In genomic region chr5:38595149-38595725, GRCh38 we compare ENCODE assay signal across 14 cellular contexts. TPM values are rescaled to one million over a fixed set of nuclear protein-coding genes. Genes with fewer than 3 reads are reported as not detected.
A peak's percentile ranks its signal among the peaks of the same experiment; 100 is the strongest.
DNase-seq lines count a peak whose midpoint lies in the region; ATAC-seq, FAIRE-seq and TF ChIP-seq lines count a peak whose summit lies in the region.
"Had no signal": no experiment of that assay in that cellular context is flagged by ENCODE, and none has a peak within 500 bp of the region (broad histone marks: within the 10 kb centered on the region; RNA-seq: fewer than 3 reads in every experiment).

No MANE protein-coding gene starts in this region.

- no peak overlapping the region for H2BK15ac ChIP-seq in mesenchymal stem cell (ENCODE audit: low read depth, poor library complexity, severe bottlenecking)

- no peaks in the 10 kb centered on the region for H3K36me3 Mint-ChIP-seq in T-helper 17 cell (ENCODE audit: low read depth)

- H3K23ac ChIP-seq in mesenchymal stem cell (ENCODE audit: low read length in 2 of 2), result no peak overlapping the region

- no peak overlapping the region for H2BK5ac ChIP-seq in mesenchymal stem cell (ENCODE audit: low read depth, low read length, poor library complexity, severe bottlenecking)

- CTCF ChIA-PET in BJ (lab: Yijun Ruan, JAX), result interaction anchor here (0.6 to 0.7 kb wide), 3 partner anchors 76 to 212 kb away, joined by 3 to 4 read pairs (median 4); no protein-coding TSS in a partner anchor

- H3K27me3 ChIP-seq in BJ (ENCODE audit: control insufficient read depth, insufficient read depth, low read length), result no peaks in the 10 kb centered on the region
- H3K27me3 ChIP-seq in bronchial epithelial cell (ENCODE audit: control insufficient read depth, insufficient read depth, low read length), result no peaks in the 10 kb centered on the region
- H3K27me3 ChIP-seq in mesenchymal stem cell (ENCODE audit: control insufficient read depth in 1 of 2, insufficient read depth in 1 of 2, low read length in 2 of 2), result peaks cover 0 to 4% of the 10 kb centered on the region in 2 experiments
- H3K27me3 ChIP-seq in Peyer's patch, result no peaks in the 10 kb centered on the region

- POLR2A ChIA-PET in BJ (lab: Charles Lee), result interaction anchor here (0.5 kb wide), 1 partner anchor 60 kb away, joined by 19 read pairs; no protein-coding TSS in a partner anchor

- H3K4me3 ChIP-seq in BJ (ENCODE audit: low read depth, low read length) (no peak overlapping the region), bronchial epithelial cell (ENCODE audit: low read depth, low read length) (no peak overlapping the region), mesenchymal stem cell (ENCODE audit: insufficient read depth in 1 of 2, low read depth in 1 of 2, low read length in 2 of 2) (no peak overlapping the region), Peyer's patch (no peak overlapping the region)

- no peak for TF ChIP-seq POLR2A in Peyer's patch (IDR thresholded peaks at IDR 0.05)

- H3K27ac Mint-ChIP-seq in T-helper 17 cell, result no peak overlapping the region
- H3K27ac Mint-ChIP-seq: stimulated activated naive CD8-positive, alpha-beta T cell treated with anti-CD3 and anti-CD28 coated beads, Interleukin-15, amount 100 ng/mL, for 72 hours had no signal

- TF ChIP-seq CTCF in BJ (IDR thresholded peaks at IDR 0.05; ENCODE audit: insufficient read depth, low read depth, low read length) (no peak), bronchial epithelial cell (IDR thresholded peaks at IDR 0.05; ENCODE audit: insufficient read depth, low read length, severe bottlenecking) (no peak), Peyer's patch (IDR thresholded peaks at IDR 0.05) (no peak)

- H2BK120ac ChIP-seq in mesenchymal stem cell (ENCODE audit: low read depth, low read length), result no peak overlapping the region

- H2AK5ac ChIP-seq in mesenchymal stem cell (ENCODE audit: low read length, severe bottlenecking), result no peak overlapping the region

- FAIRE-seq in bronchial epithelial cell (lab: Jason Lieb, UNC), result no peak

- H3K4me1 Mint-ChIP-seq in T-helper 17 cell, result no peaks in the 10 kb centered on the region
- H3K4me1 Mint-ChIP-seq: stimulated activated naive CD8-positive, alpha-beta T cell treated with anti-CD3 and anti-CD28 coated beads, Interleukin-15, amount 100 ng/mL, for 72 hours had no signal

- no peak overlapping the region for H3K9ac ChIP-seq in mesenchymal stem cell (ENCODE audit: low read length)

- no peaks in the 10 kb centered on the region for H3K79me1 ChIP-seq in mesenchymal stem cell (replicated peaks; ENCODE audit: low read length, poor library complexity, severe bottlenecking)

- H4K91ac ChIP-seq in mesenchymal stem cell (ENCODE audit: low read length), result no peak overlapping the region

- H3K36me3 ChIP-seq in BJ (ENCODE audit: control insufficient read depth, insufficient read depth, low read length) (no peaks in the 10 kb centered on the region), bronchial epithelial cell (ENCODE audit: control insufficient read depth, insufficient read depth, low read length) (no peaks in the 10 kb centered on the region), mesenchymal stem cell (ENCODE audit: control insufficient read depth in 1 of 2, insufficient read depth in 2 of 2, low read depth in 1 of 2, low read length in 2 of 2) (no peaks in the 10 kb centered on the region), Peyer's patch (no peaks in the 10 kb centered on the region)

- H3K9me3 ChIP-seq in mesenchymal stem cell (ENCODE audit: control insufficient read depth, low read length) (no peaks in the 10 kb centered on the region), Peyer's patch (no peaks in the 10 kb centered on the region), T-helper 17 cell (ENCODE audit: control insufficient read depth, low read length, poor library complexity, severe bottlenecking) (no peaks in the 10 kb centered on the region)

- peaks cover 38% of the 10 kb centered on the region for H3K27me3 Mint-ChIP-seq in T-helper 17 cell

- H3K4ac ChIP-seq in mesenchymal stem cell (ENCODE audit: low read depth in 1 of 2, low read length in 2 of 2), result no peak overlapping the region

- no peak overlapping the region for H2BK12ac ChIP-seq in mesenchymal stem cell (ENCODE audit: low read length in 2 of 2)

- no peak overlapping the region for H3K4me2 ChIP-seq in mesenchymal stem cell (ENCODE audit: low read length, poor library complexity, severe bottlenecking)

- 77% methylated on average over 5 of the region's 5 CpGs for WGBS in mesenchymal stem cell

- ATAC-seq in T-helper 17 cell, result no peak
- ATAC-seq: stimulated activated naive CD8-positive, alpha-beta T cell treated with anti-CD3 and anti-CD28 coated beads, Interleukin-15, amount 100 ng/mL, for 72 hours had no signal

- H3K27ac ChIP-seq in mesenchymal stem cell (ENCODE audit: low read length, poor library complexity, severe bottlenecking) (no peak overlapping the region), Peyer's patch (no peak overlapping the region)
- H3K27ac ChIP-seq: C4-2B had no signal

- H3K18ac ChIP-seq in mesenchymal stem cell (ENCODE audit: low read depth in 1 of 2, low read length in 2 of 2), result no peak overlapping the region

- H3K4me1 ChIP-seq in mesenchymal stem cell (ENCODE audit: control insufficient read depth, insufficient read depth, low read depth, low read length) (peaks cover 12% of the 10 kb centered on the region), Peyer's patch (no peaks in the 10 kb centered on the region)

- H3K4me3 Mint-ChIP-seq in T-helper 17 cell, result no peak overlapping the region
- H3K4me3 Mint-ChIP-seq: stimulated activated naive CD8-positive, alpha-beta T cell treated with anti-CD3 and anti-CD28 coated beads, Interleukin-15, amount 100 ng/mL, for 72 hours had no signal

- H4K8ac ChIP-seq in mesenchymal stem cell (ENCODE audit: low read length), result no peak overlapping the region

- DNase-seq in BJ (ENCODE audit: low read depth), result peak; percentile 82
- DNase-seq in M059J (ENCODE audit: low read depth), result peak; percentile 99
- peak; percentile 46 for DNase-seq in bronchial epithelial cell (ENCODE audit: low read depth)
- DNase-seq in mesenchymal stem cell, result peak; percentile 50
- DNase-seq in stimulated activated CD4-positive, alpha-beta T cell treated with anti-CD3 and anti-CD28 coated beads, Interleukin-12 subunit alpha, Interleukin-12 subunit beta, amount 100 ng/mL, for 4 hours, result no peak
- no peak for DNase-seq in Peyer's patch
- no peak for DNase-seq in T-helper 17 cell
- DNase-seq in GOT3 (lab: John Stamatoyannopoulos, UW), result no peak
- DNase-seq: activated T-cell treated with anti-CD3 and anti-CD28 coated beads for 4 hours; amygdala; NCI-H1436; NCI-H526 treated with DMSO at 0.1 percent for 48 hours; stimulated activated naive CD8-positive, alpha-beta T cell treated with anti-CD3 and anti-CD28 coated beads, Interleukin-15, amount 100 ng/mL, for 72 hours had no signal

- no peak overlapping the region for H2AFZ ChIP-seq in mesenchymal stem cell (ENCODE audit: low read depth, low read length)

- H3K14ac ChIP-seq in mesenchymal stem cell (ENCODE audit: low read length in 2 of 2), result no peak overlapping the region

RNA-seq across cellular contexts. Expression of gene LIFR, which starts 38.8 kb away (rescaled TPM):
- 2.7 and 6.8 TPM in 2 replicates for polyA plus RNA-seq in BJ (2011; rRNA removed)
- polyA minus RNA-seq in BJ (2011; rRNA and poly(A)+ RNA removed), result 6.7 and 7.2 TPM in 2 replicates
- 8.9 and 10.8 TPM in 2 replicates for total RNA-seq in M059J (2014; rRNA removed; shearing (Covaris generic))
- total RNA-seq in bronchial epithelial cell (4.4 and 10.0 TPM in 2 replicates), Peyer's patch (10 to 100 TPM; 10.7 to 98.2 (median 19.9) TPM), T-helper 17 cell (under 1 TPM in 1 of 2 donors, not detected in 1; 0.27 TPM)
- 61.7 TPM for polyA plus RNA-seq in mesenchymal stem cell (2013, experiment 1 of 2)
- polyA plus RNA-seq in mesenchymal stem cell (2013, experiment 2 of 2), result 62.0 TPM

Comparison
In these comparisons a context has a peak if more than half of its experiments do, and no peak if none do; other contexts are left out.
1. DNase-seq: peak in BJ (single experiment), M059J (single experiment), bronchial epithelial cell (single experiment) and mesenchymal stem cell (single experiment); none in stimulated activated CD4-positive, alpha-beta T cell treated with anti-CD3 and anti-CD28 coated beads, Interleukin-12 subunit alpha, Interleukin-12 subunit beta, amount 100 ng/mL, for 4 hours (single experiment), Peyer's patch (0 of 3), T-helper 17 cell (0 of 3) and GOT3 (single experiment).